ENCODE assay signal across 1 cellular context in genomic region chr11:119706029-119706428, GRCh38.
A peak's percentile ranks its signal among the peaks of the same experiment; 100 is the strongest.
TF ChIP-seq lines count a peak whose summit lies in the region.

No MANE protein-coding gene starts in this region.

TF ChIP-seq in SK-N-SH, 30 proteins besides CTCF, POLR2A, EP300 and RAD21 (continued from another document):
- TF ChIP-seq, protein P1, sequence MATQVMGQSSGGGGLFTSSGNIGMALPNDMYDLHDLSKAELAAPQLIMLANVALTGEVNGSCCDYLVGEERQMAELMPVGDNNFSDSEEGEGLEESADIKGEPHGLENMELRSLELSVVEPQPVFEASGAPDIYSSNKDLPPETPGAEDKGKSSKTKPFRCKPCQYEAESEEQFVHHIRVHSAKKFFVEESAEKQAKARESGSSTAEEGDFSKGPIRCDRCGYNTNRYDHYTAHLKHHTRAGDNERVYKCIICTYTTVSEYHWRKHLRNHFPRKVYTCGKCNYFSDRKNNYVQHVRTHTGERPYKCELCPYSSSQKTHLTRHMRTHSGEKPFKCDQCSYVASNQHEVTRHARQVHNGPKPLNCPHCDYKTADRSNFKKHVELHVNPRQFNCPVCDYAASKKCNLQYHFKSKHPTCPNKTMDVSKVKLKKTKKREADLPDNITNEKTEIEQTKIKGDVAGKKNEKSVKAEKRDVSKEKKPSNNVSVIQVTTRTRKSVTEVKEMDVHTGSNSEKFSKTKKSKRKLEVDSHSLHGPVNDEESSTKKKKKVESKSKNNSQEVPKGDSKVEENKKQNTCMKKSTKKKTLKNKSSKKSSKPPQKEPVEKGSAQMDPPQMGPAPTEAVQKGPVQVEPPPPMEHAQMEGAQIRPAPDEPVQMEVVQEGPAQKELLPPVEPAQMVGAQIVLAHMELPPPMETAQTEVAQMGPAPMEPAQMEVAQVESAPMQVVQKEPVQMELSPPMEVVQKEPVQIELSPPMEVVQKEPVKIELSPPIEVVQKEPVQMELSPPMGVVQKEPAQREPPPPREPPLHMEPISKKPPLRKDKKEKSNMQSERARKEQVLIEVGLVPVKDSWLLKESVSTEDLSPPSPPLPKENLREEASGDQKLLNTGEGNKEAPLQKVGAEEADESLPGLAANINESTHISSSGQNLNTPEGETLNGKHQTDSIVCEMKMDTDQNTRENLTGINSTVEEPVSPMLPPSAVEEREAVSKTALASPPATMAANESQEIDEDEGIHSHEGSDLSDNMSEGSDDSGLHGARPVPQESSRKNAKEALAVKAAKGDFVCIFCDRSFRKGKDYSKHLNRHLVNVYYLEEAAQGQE (IDR thresholded peaks at IDR 0.05; ENCODE audit: low read depth, low read length), result peak; percentile 79; the same call in 1 of the 2 replicates
- no peak for TF ChIP-seq FOXJ3 (CRISPR knock-in tag; IDR thresholded peaks at IDR 0.05)
TF ChIP-seq in SK-N-SH: peak in this region for 1.
